In genomic region chr5:41968153-41968723, GRCh38 we compare ENCODE assay signal across 1 cellular context.
TF ChIP-seq lines count a peak whose summit lies in the region.

No MANE protein-coding gene starts in this region.

TF ChIP-seq in GM23338, 12 proteins besides CTCF, POLR2A, EP300 and RAD21 (continued from another document):
- TF ChIP-seq REST (IDR thresholded peaks at IDR 0.05; ENCODE audit: unreplicated experiment) = no peak
- no peak for TF ChIP-seq EZH2 (IDR thresholded peaks at IDR 0.05; ENCODE audit: low read depth, unreplicated experiment)
- no peak for TF ChIP-seq STAT1 (IDR thresholded peaks at IDR 0.05; ENCODE audit: unreplicated experiment)
- TF ChIP-seq ZNF331 (CRISPR knock-in tag; IDR thresholded peaks at IDR 0.05; ENCODE audit: low read depth) = no peak
- TF ChIP-seq ETS1 (IDR thresholded peaks at IDR 0.05) = no peak
- no peak for TF ChIP-seq POLR2AphosphoS5 (IDR thresholded peaks at IDR 0.05; ENCODE audit: low read depth)
- TF ChIP-seq NANOG (IDR thresholded peaks at IDR 0.05; ENCODE audit: borderline replicate concordance) = no peak
- no peak for TF ChIP-seq ZNF114 (CRISPR knock-in tag; IDR thresholded peaks at IDR 0.05)
- TF ChIP-seq JUNB (IDR thresholded peaks at IDR 0.05; ENCODE audit: unreplicated experiment) = no peak
